In genomic region chr2:72561621-72562318, GRCh38 we compare ENCODE assay signal across 12 cellular contexts.
A peak's percentile ranks its signal among the peaks of the same experiment; 100 is the strongest.
DNase-seq lines count a peak whose midpoint lies in the region; ATAC-seq and TF ChIP-seq lines count a peak whose summit lies in the region.
"Had no signal": no experiment of that assay in that cellular context is flagged by ENCODE, and none has a peak within 500 bp of the region (broad histone marks: within the 10 kb centered on the region; RNA-seq: fewer than 3 reads in every experiment).

No MANE protein-coding gene starts in this region.

- BruUV-seq in Calu3 (replicated peaks; lab: Mats Ljungman, UMichigan) = no TSS peak

- intact Hi-C loops in Calu3 (cut with micrococcal nuclease; ENCODE audit: unreplicated experiment) = no loop called here

- no peak overlapping the region for H3K4me3 ChIP-seq in MG63
- H3K4me3 ChIP-seq: prostate gland had no signal

- TF ChIP-seq CTCF in Calu3 (IDR thresholded peaks at IDR 0.05; ENCODE audit: unreplicated experiment) = no peak

- no peaks in the 10 kb centered on the region for H3K36me3 Mint-ChIP-seq in Calu3 (ENCODE audit: insufficient read depth, unreplicated experiment)

- no peaks in the 10 kb centered on the region for H3K9me3 Mint-ChIP-seq in Calu3 (ENCODE audit: low read depth, unreplicated experiment)

- H3K4me3 Mint-ChIP-seq in Calu3 (ENCODE audit: low read depth, unreplicated experiment) = no peak overlapping the region
- H3K4me3 Mint-ChIP-seq: activated naive CD8-positive, alpha-beta T cell had no signal

- no peak overlapping the region for H3K27ac Mint-ChIP-seq in Calu3 (ENCODE audit: unreplicated experiment)
- H3K27ac Mint-ChIP-seq: activated naive CD8-positive, alpha-beta T cell had no signal

- DNase-seq in GM03348 (ENCODE audit: low spot score) = peak; percentile 67
- peak; percentile 77 for DNase-seq in amniotic epithelial cell (ENCODE audit: low read depth)
- DNase-seq in glomerular visceral epithelial cell (ENCODE audit: extremely low spot score) = peak; percentile 7
- peak; percentile 23 for DNase-seq in putamen (ENCODE audit: low spot score)
- no peak for DNase-seq in left lobe of liver (ENCODE audit: low spot score)
- DNase-seq in MG63 = no peak
- no peak for DNase-seq in Calu3
- DNase-seq: DMS79 treated with DMSO at 0.1 percent for 48 hours; stimulated activated CD8-positive, alpha-beta memory T cell treated with anti-CD3 and anti-CD28 coated beads, Interleukin-4, amount 100 ng/mL, for 48 hours had no signal

- H3K4me1 Mint-ChIP-seq in Calu3 (ENCODE audit: low read depth, unreplicated experiment) = peaks cover 26% of the 10 kb centered on the region

- no peak for ATAC-seq in GM18873 (IDR thresholded peaks at IDR 0.05; ENCODE audit: low FRiP score, unreplicated experiment)
- ATAC-seq in left lobe of liver = no peak

- H3K27me3 ChIP-seq in MG63 = no peaks in the 10 kb centered on the region

- no peaks in the 10 kb centered on the region for H3K27me3 Mint-ChIP-seq in Calu3 (ENCODE audit: unreplicated experiment)
- H3K27me3 Mint-ChIP-seq: activated naive CD8-positive, alpha-beta T cell had no signal

- no peaks in the 10 kb centered on the region for H3K9me3 ChIP-seq in MG63
- H3K9me3 ChIP-seq: prostate gland had no signal

- H3K36me3 ChIP-seq in MG63 = no peaks in the 10 kb centered on the region
- H3K36me3 ChIP-seq: prostate gland had no signal

- CTCF ChIA-PET in Calu3 (lab: Charles Lee) = interaction anchor here (1.2 to 1.6 kb wide), 2 partner anchors 10 to 44 kb away, joined by 3 to 5 read pairs; no protein-coding TSS in a partner anchor

Comparison
In these comparisons a context has a peak if more than half of its experiments do, and no peak if none do; other contexts are left out.
1. DNase-seq: peak in GM03348 (single experiment), amniotic epithelial cell (single experiment), glomerular visceral epithelial cell (single experiment) and putamen (single experiment); none in left lobe of liver (single experiment), MG63 (single experiment) and Calu3 (single experiment).